In genomic region chr18:26091047-26091630, GRCh38 we compare ENCODE assay signal across 1 cellular context.
TF ChIP-seq lines count a peak whose summit lies in the region.

No MANE protein-coding gene starts in this region.

TF ChIP-seq in HepG2, 621 proteins besides CTCF, POLR2A, EP300 and RAD21 (continued from another document and continues in another):
- TF ChIP-seq GPBP1L1 (CRISPR knock-in tag; IDR thresholded peaks at IDR 0.05), result no peak
- no peak for TF ChIP-seq ATF3 (CRISPR knock-in tag; IDR thresholded peaks at IDR 0.05)
- no peak for TF ChIP-seq EHMT2 (IDR thresholded peaks at IDR 0.05; ENCODE audit: borderline replicate concordance, low read depth, low read length)
- TF ChIP-seq KDM5B (CRISPR knock-in tag; IDR thresholded peaks at IDR 0.05; ENCODE audit: borderline replicate concordance), result no peak
- TF ChIP-seq YEATS4 (CRISPR knock-in tag; IDR thresholded peaks at IDR 0.05; ENCODE audit: borderline replicate concordance), result peak; percentile 13
- TF ChIP-seq BCL3 (CRISPR knock-in tag; IDR thresholded peaks at IDR 0.05), result no peak; the same call in 1 of the 2 replicates
- peak; percentile 14 for TF ChIP-seq ASH2L (IDR thresholded peaks at IDR 0.05; ENCODE audit: insufficient read length, low read depth, low read length)
- no peak for TF ChIP-seq FUBP1 (CRISPR knock-in tag; IDR thresholded peaks at IDR 0.05; ENCODE audit: borderline replicate concordance)
- no peak for TF ChIP-seq TEAD2 (CRISPR knock-in tag; IDR thresholded peaks at IDR 0.05)
- no peak for TF ChIP-seq ZSCAN9 (CRISPR knock-in tag; IDR thresholded peaks at IDR 0.05; ENCODE audit: borderline replicate concordance)
- TF ChIP-seq ISX (CRISPR knock-in tag; conservative IDR thresholded peaks at IDR 0.05), result no peak
- TF ChIP-seq TBP (CRISPR knock-in tag; IDR thresholded peaks at IDR 0.05), result no peak
- peak; percentile 54; the same call in 1 of the 2 replicates for TF ChIP-seq MYC (CRISPR knock-in tag; IDR thresholded peaks at IDR 0.05; ENCODE audit: borderline replicate concordance)
- TF ChIP-seq RERE (CRISPR knock-in tag; IDR thresholded peaks at IDR 0.05; ENCODE audit: low read depth), result no peak
- TF ChIP-seq ZNF816 (CRISPR knock-in tag; IDR thresholded peaks at IDR 0.05; ENCODE audit: borderline replicate concordance), result no peak
- TF ChIP-seq ZNF331 (CRISPR knock-in tag; IDR thresholded peaks at IDR 0.05), result no peak
- TF ChIP-seq CBX2 (IDR thresholded peaks at IDR 0.05; ENCODE audit: low read depth, low read length), result no peak
- no peak; the same call in 1 of the 2 replicates for TF ChIP-seq CBX2 (CRISPR knock-in tag; IDR thresholded peaks at IDR 0.05; ENCODE audit: low read depth)
- TF ChIP-seq CREM (IDR thresholded peaks at IDR 0.05), result no peak
- no peak for TF ChIP-seq CREM (CRISPR knock-in tag; IDR thresholded peaks at IDR 0.05)
- TF ChIP-seq ZBTB38 (CRISPR knock-in tag; IDR thresholded peaks at IDR 0.05), result no peak
- TF ChIP-seq BHLHE40 (IDR thresholded peaks at IDR 0.05; ENCODE audit: low read length), result no peak
- TF ChIP-seq ATRX (CRISPR knock-in tag; IDR thresholded peaks at IDR 0.05; ENCODE audit: borderline replicate concordance), result no peak
- no peak for TF ChIP-seq ATF1 (CRISPR knock-in tag; IDR thresholded peaks at IDR 0.05)
- TF ChIP-seq CAMTA2 (CRISPR knock-in tag; IDR thresholded peaks at IDR 0.05; ENCODE audit: borderline replicate concordance), result no peak
- TF ChIP-seq CSRNP1 (CRISPR knock-in tag; IDR thresholded peaks at IDR 0.05), result no peak
- no peak for TF ChIP-seq ZNF530 (CRISPR knock-in tag; IDR thresholded peaks at IDR 0.05; ENCODE audit: low read depth)
- TF ChIP-seq ZNF513 (CRISPR knock-in tag; conservative IDR thresholded peaks at IDR 0.05), result no peak
- TF ChIP-seq GRHL1 (CRISPR knock-in tag; conservative IDR thresholded peaks at IDR 0.05), result no peak
- TF ChIP-seq ZNF34 (CRISPR knock-in tag; IDR thresholded peaks at IDR 0.05; ENCODE audit: borderline replicate concordance), result no peak
- TF ChIP-seq ZNF124 (CRISPR knock-in tag; IDR thresholded peaks at IDR 0.05), result 0 out of 2 replicates have a peak, but pooled peaks have one; percentile 14
- TF ChIP-seq NFYB (CRISPR knock-in tag; IDR thresholded peaks at IDR 0.05), result 0 out of 2 replicates have a peak, but pooled peaks have one; percentile 47
- no peak for TF ChIP-seq POGZ (CRISPR knock-in tag; IDR thresholded peaks at IDR 0.05)
- TF ChIP-seq MATR3 (CRISPR knock-in tag; IDR thresholded peaks at IDR 0.05), result no peak
- no peak for TF ChIP-seq ZNF264 (CRISPR knock-in tag; IDR thresholded peaks at IDR 0.05)
- no peak for TF ChIP-seq ONECUT2 (CRISPR knock-in tag; IDR thresholded peaks at IDR 0.05)
- TF ChIP-seq ZNF768 (CRISPR knock-in tag; IDR thresholded peaks at IDR 0.05), result no peak
- TF ChIP-seq PPARG (CRISPR knock-in tag; conservative IDR thresholded peaks at IDR 0.05), result 0 out of 2 replicates have a peak, but pooled peaks have one; percentile 33
- no peak for TF ChIP-seq SNAPC4 (CRISPR knock-in tag; IDR thresholded peaks at IDR 0.05)
- no peak for TF ChIP-seq KLF13 (CRISPR knock-in tag; IDR thresholded peaks at IDR 0.05)
- TF ChIP-seq ZNF205 (CRISPR knock-in tag; IDR thresholded peaks at IDR 0.05), result no peak
